ENCODE assay signal across 14 cellular contexts in genomic region chr10:75788394-75789205, GRCh38.
DNase-seq lines count a peak whose midpoint lies in the region; ATAC-seq and TF ChIP-seq lines count a peak whose summit lies in the region.
"Had no signal": no experiment of that assay in that cellular context is flagged by ENCODE, and none has a peak within 500 bp of the region (broad histone marks: within the 10 kb centered on the region; RNA-seq: fewer than 3 reads in every experiment).

No MANE protein-coding gene starts in this region.

- H3K9me3 ChIP-seq in sigmoid colon = no peaks in the 10 kb centered on the region
- no peaks in the 10 kb centered on the region for H3K9me3 ChIP-seq in CD4-positive, alpha-beta memory T cell (ENCODE audit: control insufficient read depth in 1 of 2, low read length in 2 of 2)
- H3K9me3 ChIP-seq: psoas muscle had no signal

- peak; percentile 3 for DNase-seq in iPS DF 19.7 (ENCODE audit: low read depth, low spot score)
- no peak for DNase-seq in sigmoid colon
- no peak for DNase-seq in islet precursor cell
- DNase-seq in CD4-positive, alpha-beta memory T cell = no peak
- DNase-seq: CD8-positive, alpha-beta memory T cell; HFFc6; NCI-H510A treated with DMSO at 0.1 percent for 48 hours; psoas muscle had no signal

- H3K36me3 Mint-ChIP-seq in CD4-positive, alpha-beta memory T cell = no peaks in the 10 kb centered on the region
- H3K36me3 Mint-ChIP-seq: CD8-positive, alpha-beta memory T cell; stimulated activated effector memory CD8-positive, alpha-beta T cell treated with anti-CD3 and anti-CD28 coated beads, Interleukin-12 subunit alpha, Interleukin-12 subunit beta, amount 100 ng/mL, for 72 hours had no signal

- H3K27me3 ChIP-seq in sigmoid colon = no peaks in the 10 kb centered on the region
- H3K27me3 ChIP-seq in CD4-positive, alpha-beta memory T cell (ENCODE audit: insufficient read depth, low read length) = no peaks in the 10 kb centered on the region

- no peak overlapping the region for H3K4me3 Mint-ChIP-seq in CD4-positive, alpha-beta memory T cell
- H3K4me3 Mint-ChIP-seq: CD8-positive, alpha-beta memory T cell; HFFc6; stimulated activated effector memory CD8-positive, alpha-beta T cell treated with anti-CD3 and anti-CD28 coated beads, Interleukin-12 subunit alpha, Interleukin-12 subunit beta, amount 100 ng/mL, for 72 hours had no signal

- CTCF ChIA-PET in CD4-positive, alpha-beta memory T cell (lab: Charles Lee; ENCODE audit: partially characterized antibody) = no interaction called here

- peaks cover 0 to 25% (median 19%) of the 10 kb centered on the region in 4 donors for H3K4me1 ChIP-seq in sigmoid colon
- no peaks in the 10 kb centered on the region for H3K4me1 ChIP-seq in CD4-positive, alpha-beta memory T cell (ENCODE audit: insufficient read depth, low read length)
- H3K4me1 ChIP-seq: psoas muscle had no signal

- peaks cover 0 to 4% (median 0%) of the 10 kb centered on the region in 8 donors for H3K9me3 Mint-ChIP-seq in CD4-positive, alpha-beta memory T cell
- H3K9me3 Mint-ChIP-seq: HFFc6; stimulated activated effector memory CD8-positive, alpha-beta T cell treated with anti-CD3 and anti-CD28 coated beads, Interleukin-12 subunit alpha, Interleukin-12 subunit beta, amount 100 ng/mL, for 72 hours had no signal

- POLR2A ChIA-PET in CD4-positive, alpha-beta memory T cell (lab: Charles Lee; ENCODE audit: partially characterized antibody) = no interaction called here

- no peak for TF ChIP-seq EP300 in sigmoid colon (IDR thresholded peaks at IDR 0.05)

- no peaks in the 10 kb centered on the region for H3K4me1 Mint-ChIP-seq in CD4-positive, alpha-beta memory T cell
- H3K4me1 Mint-ChIP-seq: CD8-positive, alpha-beta memory T cell; stimulated activated effector memory CD8-positive, alpha-beta T cell treated with anti-CD3 and anti-CD28 coated beads, Interleukin-12 subunit alpha, Interleukin-12 subunit beta, amount 100 ng/mL, for 72 hours had no signal

- H3K4me3 ChIP-seq in sigmoid colon = peak overlapping the region in 1 of 4 donors; percentile 13
- no peak overlapping the region for H3K4me3 ChIP-seq in CD4-positive, alpha-beta memory T cell (ENCODE audit: low read length in 2 of 2)
- H3K4me3 ChIP-seq: psoas muscle had no signal

- intact Hi-C loops in sigmoid colon (cut with DNase I) = no loop called here
- intact Hi-C loops in CD4-positive, alpha-beta memory T cell (cut with micrococcal nuclease) = no loop called here

- peaks cover 0 to 5% of the 10 kb centered on the region in 2 donors for H3K27me3 Mint-ChIP-seq in CD4-positive, alpha-beta memory T cell

- no peak overlapping the region for H3K27ac Mint-ChIP-seq in CD4-positive, alpha-beta memory T cell
- H3K27ac Mint-ChIP-seq: CD8-positive, alpha-beta memory T cell; HFFc6; stimulated activated effector memory CD8-positive, alpha-beta T cell treated with anti-CD3 and anti-CD28 coated beads, Interleukin-12 subunit alpha, Interleukin-12 subunit beta, amount 100 ng/mL, for 72 hours had no signal

- no peak for TF ChIP-seq POLR2A in sigmoid colon (IDR thresholded peaks at IDR 0.05)

- WGBS in sigmoid colon, 2 donors = 12 to 53% methylated on average over 4 of the region's 4 CpGs

- no peak for TF ChIP-seq CTCF in sigmoid colon (IDR thresholded peaks at IDR 0.05)

- ATAC-seq in GM19025 (IDR thresholded peaks at IDR 0.05; ENCODE audit: low read depth, unreplicated experiment) = peak; percentile 69
- no peak for ATAC-seq in GM18511 (IDR thresholded peaks at IDR 0.05; ENCODE audit: unreplicated experiment)
- ATAC-seq in HG02588 (IDR thresholded peaks at IDR 0.05; ENCODE audit: unreplicated experiment) = no peak
- ATAC-seq: esophagus mucosa; stimulated activated effector memory CD8-positive, alpha-beta T cell treated with anti-CD3 and anti-CD28 coated beads, Interleukin-12 subunit alpha, Interleukin-12 subunit beta, amount 100 ng/mL, for 72 hours had no signal

- H3K27ac ChIP-seq in cingulate gyrus (ENCODE audit: low read depth, low read length) = peak overlapping the region; percentile 80
- H3K27ac ChIP-seq in sigmoid colon = peak overlapping the region in 3 of 4 donors; percentile 48 to 63 (median 55)
- H3K27ac ChIP-seq in CD4-positive, alpha-beta memory T cell (ENCODE audit: low read depth, low read length) = no peak overlapping the region
- H3K27ac ChIP-seq: psoas muscle had no signal

- H3K36me3 ChIP-seq in sigmoid colon = no peaks in the 10 kb centered on the region
- H3K36me3 ChIP-seq in CD4-positive, alpha-beta memory T cell (ENCODE audit: insufficient read depth, low read length) = no peaks in the 10 kb centered on the region
